ENCODE assay signal across 12 cellular contexts in the genomic region with DNA sequence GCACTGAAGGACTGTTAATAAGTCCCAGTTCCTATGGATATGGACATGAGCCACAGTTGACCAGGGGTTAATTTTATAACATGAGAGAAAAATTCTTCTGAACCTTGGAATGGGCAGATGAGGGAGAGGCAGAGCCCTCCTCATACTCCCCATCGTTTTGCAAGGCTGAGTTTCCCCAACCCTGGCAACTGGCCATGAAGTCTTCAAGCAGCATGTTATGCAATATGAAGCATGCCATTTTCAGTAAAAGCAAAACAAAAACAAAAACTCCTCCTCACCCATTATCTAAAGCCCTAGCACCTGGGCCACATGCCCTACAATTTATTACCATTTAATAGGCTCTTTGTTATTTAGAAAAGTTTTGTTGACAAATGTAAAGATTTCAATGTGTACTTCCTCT.
DNase-seq lines count a peak whose midpoint lies in the region; ATAC-seq, FAIRE-seq and TF ChIP-seq lines count a peak whose summit lies in the region.
"Had no signal": no experiment of that assay in that cellular context is flagged by ENCODE, and none has a peak within 500 bp of the region (broad histone marks: within the 10 kb centered on the region; RNA-seq: fewer than 3 reads in every experiment).

No MANE protein-coding gene starts in this region.

- no peaks in the 10 kb centered on the region for H3K9me3 ChIP-seq in tibial artery
- H3K9me3 ChIP-seq: A549, Caco-2, left lung had no signal

- TF ChIP-seq CTCF in bronchial epithelial cell (IDR thresholded peaks at IDR 0.05; ENCODE audit: insufficient read depth, low read length, severe bottlenecking) = no peak
- TF ChIP-seq CTCF in tibial artery (IDR thresholded peaks at IDR 0.05) = no peak
- no peak for TF ChIP-seq CTCF in endothelial cell (IDR thresholded peaks at IDR 0.05; ENCODE audit: unreplicated experiment)
- TF ChIP-seq CTCF in GM10266 (IDR thresholded peaks at IDR 0.05; ENCODE audit: control insufficient read depth, insufficient read depth, low read depth, missing control alignments) = no peak

- H3K9me3 Mint-ChIP-seq in endothelial cell (ENCODE audit: unreplicated experiment) = no peaks in the 10 kb centered on the region
- H3K9me3 Mint-ChIP-seq in activated CD8-positive, alpha-beta T cell treated with anti-CD3 and anti-CD28 coated beads, Interleukin-2, amount 10 ng/mL, durations not matched to agents 7 days and 5 days (ENCODE audit: insufficient read depth) = no peaks in the 10 kb centered on the region

- DNase-seq in NCI-H748 (lab: John Stamatoyannopoulos, UW; ENCODE audit: unreplicated experiment) (peak; percentile 21), NCI-H748 treated with DMSO at 0.1 percent for 48 hours (lab: John Stamatoyannopoulos, UW) (no peak), bronchial epithelial cell (ENCODE audit: low read depth) (peak; percentile 2), kidney glomerular epithelial cell (lab: John Stamatoyannopoulos, UW) (peak; percentile 4), tibial artery (peak; percentile 52 to 65), endothelial cell (ENCODE audit: low spot score) (no peak), GM10266 (ENCODE audit: extremely low spot score) (no peak)
- no peak for DNase-seq in activated CD8-positive, alpha-beta T cell treated with anti-CD3 and anti-CD28 coated beads, Interleukin-2, amount 10 ng/mL, durations not matched to agents 7 days and 5 days
- DNase-seq: Caco-2; effector CD4-positive, alpha-beta T cell; left lung had no signal

- no peak overlapping the region for H3K4me3 Mint-ChIP-seq in endothelial cell (ENCODE audit: unreplicated experiment)
- no peak overlapping the region for H3K4me3 Mint-ChIP-seq in activated CD8-positive, alpha-beta T cell treated with anti-CD3 and anti-CD28 coated beads, Interleukin-2, amount 10 ng/mL, durations not matched to agents 7 days and 5 days

- H3K4me1 ChIP-seq in tibial artery = peaks cover 0 to 15% (median 0%) of the 10 kb centered on the region in 4 donors
- H3K4me1 ChIP-seq: A549, Caco-2, left lung had no signal

- H3K27ac ChIP-seq in tibial artery = no peak overlapping the region
- H3K27ac ChIP-seq: A549, left lung had no signal

- H3K4me1 Mint-ChIP-seq in endothelial cell (ENCODE audit: unreplicated experiment) = peaks cover 11% of the 10 kb centered on the region
- H3K4me1 Mint-ChIP-seq in activated CD8-positive, alpha-beta T cell treated with anti-CD3 and anti-CD28 coated beads, Interleukin-2, amount 10 ng/mL, durations not matched to agents 7 days and 5 days (ENCODE audit: low read depth) = no peaks in the 10 kb centered on the region

- CTCF ChIA-PET in activated CD8-positive, alpha-beta T cell treated with anti-CD3 and anti-CD28 coated beads, Interleukin-2, amount 10 ng/mL, durations not matched to agents 7 days and 5 days (lab: Charles Lee) = no interaction called here

- no peaks in the 10 kb centered on the region for H3K36me3 Mint-ChIP-seq in endothelial cell (ENCODE audit: low read depth, unreplicated experiment)
- H3K36me3 Mint-ChIP-seq in activated CD8-positive, alpha-beta T cell treated with anti-CD3 and anti-CD28 coated beads, Interleukin-2, amount 10 ng/mL, durations not matched to agents 7 days and 5 days (ENCODE audit: low read depth) = no peaks in the 10 kb centered on the region

- POLR2A ChIA-PET in activated CD8-positive, alpha-beta T cell treated with anti-CD3 and anti-CD28 coated beads, Interleukin-2, amount 10 ng/mL, durations not matched to agents 7 days and 5 days (lab: Charles Lee) = no interaction called here

- H3K36me3 ChIP-seq in bronchial epithelial cell (ENCODE audit: control insufficient read depth, insufficient read depth, low read length) (no peaks in the 10 kb centered on the region), tibial artery (no peaks in the 10 kb centered on the region)
- H3K36me3 ChIP-seq: left lung had no signal

- no peak overlapping the region for H3K27ac Mint-ChIP-seq in endothelial cell (ENCODE audit: unreplicated experiment)
- no peak overlapping the region for H3K27ac Mint-ChIP-seq in activated CD8-positive, alpha-beta T cell treated with anti-CD3 and anti-CD28 coated beads, Interleukin-2, amount 10 ng/mL, durations not matched to agents 7 days and 5 days

- ATAC-seq in activated CD8-positive, alpha-beta T cell treated with anti-CD3 and anti-CD28 coated beads, Interleukin-2, amount 10 ng/mL, durations not matched to agents 7 days and 5 days = no peak
- ATAC-seq: A549, left lung had no signal

- H3K4me3 ChIP-seq in bronchial epithelial cell (ENCODE audit: low read depth, low read length) = no peak overlapping the region
- no peak overlapping the region for H3K4me3 ChIP-seq in tibial artery
- H3K4me3 ChIP-seq: A549, left lung had no signal

- H3K27me3 ChIP-seq in bronchial epithelial cell (ENCODE audit: control insufficient read depth, insufficient read depth, low read length) (no peaks in the 10 kb centered on the region), tibial artery (no peaks in the 10 kb centered on the region)

- H3K27me3 Mint-ChIP-seq in endothelial cell (ENCODE audit: unreplicated experiment) = no peaks in the 10 kb centered on the region
- H3K27me3 Mint-ChIP-seq in activated CD8-positive, alpha-beta T cell treated with anti-CD3 and anti-CD28 coated beads, Interleukin-2, amount 10 ng/mL, durations not matched to agents 7 days and 5 days (ENCODE audit: low read depth) = no peaks in the 10 kb centered on the region

- no peak for FAIRE-seq in bronchial epithelial cell (lab: Jason Lieb, UNC)
- FAIRE-seq: A549 had no signal

- intact Hi-C loops in tibial artery (cut with DNase I; ENCODE audit: low total_unique reads) = no loop called here

Comparison
In these comparisons a context has a peak if more than half of its experiments do, and no peak if none do; other contexts are left out.
1. DNase-seq: peak in NCI-H748 (single experiment), bronchial epithelial cell (single experiment), kidney glomerular epithelial cell (single experiment) and tibial artery (2 of 2); none in NCI-H748 treated with DMSO at 0.1 percent for 48 hours (single experiment), endothelial cell (single experiment), GM10266 (single experiment) and activated CD8-positive, alpha-beta T cell treated with anti-CD3 and anti-CD28 coated beads, Interleukin-2, amount 10 ng/mL, durations not matched to agents 7 days and 5 days (single experiment).